In genomic region chr10:14588084-14588937, GRCh38 we compare ENCODE assay signal across 9 cellular contexts.
DNase-seq lines count a peak whose midpoint lies in the region; ATAC-seq and TF ChIP-seq lines count a peak whose summit lies in the region.
"Had no signal": no experiment of that assay in that cellular context is flagged by ENCODE, and none has a peak within 500 bp of the region (broad histone marks: within the 10 kb centered on the region; RNA-seq: fewer than 3 reads in every experiment).

No MANE protein-coding gene starts in this region.

- peak overlapping the region in 1 of 10 donors; percentile 9 for H3K4me3 ChIP-seq in heart right ventricle
- H3K4me3 ChIP-seq: gastrocnemius medialis had no signal

- H3K27me3 ChIP-seq in heart right ventricle, result no peaks in the 10 kb centered on the region
- H3K27me3 ChIP-seq: gastrocnemius medialis had no signal

- H3K36me3 Mint-ChIP-seq in activated naive CD4-positive, alpha-beta T cell treated with anti-CD3 and anti-CD28 coated beads, Interleukin-2, amount 10 ng/mL, durations not matched to agents 7 days and 5 days, result peaks cover 58% of the 10 kb centered on the region

- H3K4me1 Mint-ChIP-seq in activated naive CD4-positive, alpha-beta T cell treated with anti-CD3 and anti-CD28 coated beads, Interleukin-2, amount 10 ng/mL, durations not matched to agents 7 days and 5 days, result peaks cover 93% of the 10 kb centered on the region

- peak overlapping the region; percentile 67 for H3K4me3 Mint-ChIP-seq in activated naive CD4-positive, alpha-beta T cell treated with anti-CD3 and anti-CD28 coated beads, Interleukin-2, amount 10 ng/mL, durations not matched to agents 7 days and 5 days

- WGBS in heart right ventricle, 2 donors, result 75 to 80% methylated on average over 13 of the region's 13 CpGs

- H3K27me3 Mint-ChIP-seq in activated naive CD4-positive, alpha-beta T cell treated with anti-CD3 and anti-CD28 coated beads, Interleukin-2, amount 10 ng/mL, durations not matched to agents 7 days and 5 days, result no peaks in the 10 kb centered on the region

- CTCF ChIA-PET in activated naive CD4-positive, alpha-beta T cell treated with anti-CD3 and anti-CD28 coated beads, Interleukin-2, amount 10 ng/mL, durations not matched to agents 7 days and 5 days (lab: Charles Lee), result interaction anchor here (0.8 to 1.9 kb wide), 9 partner anchors 17 to 235 kb away, joined by 3 to 6 read pairs (median 5); no protein-coding TSS in a partner anchor

- ATAC-seq in HG03354 (IDR thresholded peaks at IDR 0.05; ENCODE audit: poor library complexity, severe bottlenecking, unreplicated experiment), result peak; percentile 75
- peak in 7 of 8 donors; percentile 29 to 68 (median 60) for ATAC-seq in heart right ventricle

- H3K4me1 ChIP-seq in heart right ventricle, result peaks cover 0 to 65% (median 7%) of the 10 kb centered on the region in 9 donors
- H3K4me1 ChIP-seq: gastrocnemius medialis had no signal

- peak overlapping the region in 1 of 10 donors; percentile 86 for H3K27ac ChIP-seq in heart right ventricle

- peaks cover 0 to 16% (median 0%) of the 10 kb centered on the region in 9 donors for H3K36me3 ChIP-seq in heart right ventricle
- H3K36me3 ChIP-seq: gastrocnemius medialis had no signal

- H3K9me3 Mint-ChIP-seq in activated naive CD4-positive, alpha-beta T cell treated with anti-CD3 and anti-CD28 coated beads, Interleukin-2, amount 10 ng/mL, durations not matched to agents 7 days and 5 days, result no peaks in the 10 kb centered on the region

- H3K27ac Mint-ChIP-seq in activated naive CD4-positive, alpha-beta T cell treated with anti-CD3 and anti-CD28 coated beads, Interleukin-2, amount 10 ng/mL, durations not matched to agents 7 days and 5 days, result peak overlapping the region; percentile 99

- TF ChIP-seq CTCF in heart right ventricle (IDR thresholded peaks at IDR 0.05), result no peak

- intact Hi-C loops in heart right ventricle (cut with DNase I), result no loop called here

- no peaks in the 10 kb centered on the region for H3K9me3 ChIP-seq in heart right ventricle
- H3K9me3 ChIP-seq: gastrocnemius medialis had no signal

- peak; percentile 46 for DNase-seq in stimulated activated CD4-positive, alpha-beta T cell treated with anti-CD3 and anti-CD28 coated beads, Interleukin-12 subunit alpha, Interleukin-12 subunit beta, amount 100 ng/mL, for 4 hours
- DNase-seq in stimulated activated CD4-positive, alpha-beta T cell treated with anti-CD3 and anti-CD28 coated beads, Interleukin-2, amount 100 ng/mL, for 48 hours, result no peak
- peak; percentile 63 for DNase-seq in activated naive CD4-positive, alpha-beta T cell treated with anti-CD3 and anti-CD28 coated beads, Interleukin-2, amount 10 ng/mL, durations not matched to agents 7 days and 5 days
- DNase-seq in heart right ventricle, result no peak
- peak; percentile 65 to 72 for DNase-seq in stimulated activated CD4-positive, alpha-beta T cell treated with anti-CD3 and anti-CD28 coated beads, Interleukin-2, amount 100 ng/mL, for 24 hours
- no peak for DNase-seq in mesenteric fat pad (ENCODE audit: low spot score)
- DNase-seq in DMS79 (lab: John Stamatoyannopoulos, UW), result no peak
- DNase-seq: gastrocnemius medialis had no signal

Comparison
In these comparisons a context has a peak if more than half of its experiments do, and no peak if none do; other contexts are left out.
1. DNase-seq: peak in stimulated activated CD4-positive, alpha-beta T cell treated with anti-CD3 and anti-CD28 coated beads, Interleukin-12 subunit alpha, Interleukin-12 subunit beta, amount 100 ng/mL, for 4 hours (single experiment), activated naive CD4-positive, alpha-beta T cell treated with anti-CD3 and anti-CD28 coated beads, Interleukin-2, amount 10 ng/mL, durations not matched to agents 7 days and 5 days (single experiment) and stimulated activated CD4-positive, alpha-beta T cell treated with anti-CD3 and anti-CD28 coated beads, Interleukin-2, amount 100 ng/mL, for 24 hours (2 of 2); none in stimulated activated CD4-positive, alpha-beta T cell treated with anti-CD3 and anti-CD28 coated beads, Interleukin-2, amount 100 ng/mL, for 48 hours (0 of 2), heart right ventricle (0 of 2), mesenteric fat pad (single experiment) and DMS79 (single experiment).